Comparison of ENCODE assay signal across 13 cellular contexts in genomic region chrX:44915361-44915868, GRCh38. TPM values are rescaled to one million over a fixed set of nuclear protein-coding genes. Genes with fewer than 3 reads are reported as not detected.
DNase-seq lines count a peak whose midpoint lies in the region; ATAC-seq, FAIRE-seq and TF ChIP-seq lines count a peak whose summit lies in the region.
"Had no signal": no experiment of that assay in that cellular context is flagged by ENCODE, and none has a peak within 500 bp of the region (broad histone marks: within the 10 kb centered on the region; RNA-seq: fewer than 3 reads in every experiment).

No MANE protein-coding gene starts in this region.

- no peak for ATAC-seq in activated T-cell treated with anti-CD3 and anti-CD28 coated beads, Interleukin-2, amount 50 U/mL, for 4 hours
- ATAC-seq in sciatic nerve, result peak; percentile 34

- no peaks in the 10 kb centered on the region for H3K27me3 Mint-ChIP-seq in activated T-cell treated with anti-CD3 and anti-CD28 coated beads, Interleukin-2, amount 50 U/mL, for 4 hours (ENCODE audit: low read depth)

- no peak for FAIRE-seq in H54 (lab: Jason Lieb, UNC)
- FAIRE-seq: endometrium had no signal

- peaks cover 43% of the 10 kb centered on the region for H3K4me1 Mint-ChIP-seq in activated T-cell treated with anti-CD3 and anti-CD28 coated beads, Interleukin-2, amount 50 U/mL, for 4 hours (ENCODE audit: low read depth)

- peak overlapping the region; percentile 45 for H3K4me3 Mint-ChIP-seq in activated T-cell treated with anti-CD3 and anti-CD28 coated beads, Interleukin-2, amount 50 U/mL, for 4 hours

- H3K9me3 Mint-ChIP-seq in activated T-cell treated with anti-CD3 and anti-CD28 coated beads, Interleukin-2, amount 50 U/mL, for 4 hours, result no peaks in the 10 kb centered on the region

- no peak for TF ChIP-seq CTCF in fibroblast of pulmonary artery (IDR thresholded peaks at IDR 0.05; ENCODE audit: low read length, missing control alignments)

- DNase-seq in activated T-cell treated with anti-CD3 and anti-CD28 coated beads, Interleukin-2, amount 50 U/mL, for 4 hours, result no peak
- DNase-seq in activated T-cell treated with anti-CD3 and anti-CD28 coated beads for 4 hours, result no peak
- DNase-seq in SK-MEL-5 (ENCODE audit: low read depth, low spot score), result peak; percentile 23
- peak; percentile 33 for DNase-seq in fibroblast of pulmonary artery (ENCODE audit: low read depth)
- DNase-seq in sciatic nerve (ENCODE audit: low spot score), result no peak
- DNase-seq in H54 (ENCODE audit: insufficient read length, low spot score), result no peak
- no peak for DNase-seq in islet precursor cell
- no peak for DNase-seq in NOMO-1 treated with DMSO at 0.1 percent for 48 hours (lab: John Stamatoyannopoulos, UW; ENCODE audit: unreplicated experiment)
- DNase-seq: hypothalamus, NCI-H1417 treated with DMSO at 0.1 percent for 48 hours, sigmoid colon, transverse colon had no signal

- TF ChIP-seq POLR2A in H54 (IDR thresholded peaks at IDR 0.05; ENCODE audit: low read depth, low read length), result no peak

- intact Hi-C loops in sciatic nerve (cut with DNase I), result no loop called here

- H3K36me3 Mint-ChIP-seq in activated T-cell treated with anti-CD3 and anti-CD28 coated beads, Interleukin-2, amount 50 U/mL, for 4 hours (ENCODE audit: insufficient read depth), result peaks cover 3% of the 10 kb centered on the region

- in situ Hi-C loops in SK-MEL-5 (cut with HindIII; ENCODE audit: low pct_unique_long_range_greater_than_20kb, low sequenced_read_pairs), result no loop called here

- H3K4me3 ChIP-seq in fibroblast of pulmonary artery (replicated peaks; ENCODE audit: low read depth, low read length), result peak overlapping the region; percentile 47
- H3K4me3 ChIP-seq: sigmoid colon, transverse colon had no signal

RNA-seq across cellular contexts. Expression of gene KDM6A, which starts 42.4 kb away (rescaled TPM):
- total RNA-seq in activated T-cell treated with anti-CD3 and anti-CD28 coated beads, Interleukin-2, amount 50 U/mL, for 4 hours, result 10 to 100 TPM; 17.6 to 29.7 (median 21.5) TPM
- total RNA-seq in SK-MEL-5 (2014; rRNA removed; shearing (Covaris generic)), result 11.7 and 13.0 TPM in 2 replicates
- polyA plus RNA-seq in SK-MEL-5 (2015; cell fraction: cytosol; rRNA removed), result 10.2 and 10.5 TPM in 2 replicates
- polyA plus RNA-seq in SK-MEL-5 (2015; cell fraction: nucleus; rRNA removed), result 26.8 and 29.1 TPM in 2 replicates
- 52.8 TPM for total RNA-seq in sciatic nerve

Comparison
In these comparisons a context has a peak if more than half of its experiments do, and no peak if none do; other contexts are left out.
1. DNase-seq: peak in SK-MEL-5 (single experiment) and fibroblast of pulmonary artery (single experiment); none in activated T-cell treated with anti-CD3 and anti-CD28 coated beads, Interleukin-2, amount 50 U/mL, for 4 hours (single experiment), activated T-cell treated with anti-CD3 and anti-CD28 coated beads for 4 hours (single experiment), sciatic nerve (single experiment), H54 (single experiment), islet precursor cell (single experiment) and NOMO-1 treated with DMSO at 0.1 percent for 48 hours (single experiment).